1 cellular context compared by ENCODE assay signal in the genomic region with DNA sequence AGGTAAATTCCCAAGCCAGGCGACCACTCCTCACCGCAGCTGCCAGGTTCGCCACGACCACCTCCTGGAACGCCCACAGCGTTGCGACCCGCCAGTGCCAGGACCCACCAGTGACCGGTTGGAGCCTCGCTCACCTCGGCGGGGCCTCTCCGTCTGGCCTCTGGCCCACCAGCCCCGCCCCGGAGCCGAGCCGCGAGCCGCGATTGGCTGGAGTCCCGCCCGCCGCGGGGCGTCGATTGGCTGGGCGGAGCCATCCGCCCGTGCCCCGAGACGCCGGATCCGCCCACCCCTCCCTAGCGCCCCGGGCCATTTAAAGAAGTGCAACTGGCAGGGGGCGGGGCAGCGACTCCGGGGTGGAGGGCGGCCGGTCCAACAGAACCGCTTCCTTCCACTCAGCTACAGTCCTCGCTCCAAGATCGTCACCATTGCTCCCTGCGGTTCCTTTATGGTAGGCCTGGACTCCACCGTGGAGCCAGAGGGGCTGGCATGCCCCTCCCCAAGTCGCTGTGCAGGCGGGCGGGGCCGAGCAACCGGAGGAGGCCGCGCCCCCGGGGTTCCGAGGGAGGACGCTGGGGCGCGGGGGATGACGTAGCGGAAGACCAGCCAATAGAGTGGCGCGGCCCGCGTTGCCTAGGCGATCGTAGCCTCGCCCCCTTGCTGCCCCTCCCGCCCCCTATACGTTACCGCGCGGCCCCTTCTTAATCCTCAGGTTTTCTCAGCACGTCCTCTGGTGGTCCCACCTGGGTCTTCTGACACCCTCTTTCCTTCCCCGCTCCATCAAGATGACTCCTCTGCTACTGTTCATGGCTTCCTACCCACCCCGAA.
TF ChIP-seq lines count a peak whose summit lies in the region.

A gene with protein sequence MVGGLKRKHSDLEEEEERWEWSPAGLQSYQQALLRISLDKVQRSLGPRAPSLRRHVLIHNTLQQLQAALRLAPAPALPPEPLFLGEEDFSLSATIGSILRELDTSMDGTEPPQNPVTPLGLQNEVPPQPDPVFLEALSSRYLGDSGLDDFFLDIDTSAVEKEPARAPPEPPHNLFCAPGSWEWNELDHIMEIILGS (minus strand): TSS at position 155 of the 825 bp plus-strand sequence. CDS start 2,255 bp downstream, outside the sequence.

TF ChIP-seq in GM12878, 131 proteins besides CTCF, POLR2A, EP300 and RAD21 (continued from another document and continues in another):
- TF ChIP-seq HDAC2 (IDR thresholded peaks at IDR 0.05) (no peak), ASH2L (IDR thresholded peaks at IDR 0.05; ENCODE audit: borderline replicate concordance, low read depth) (no peak), ZNF622 (IDR thresholded peaks at IDR 0.05) (no peak), TAF1 (IDR thresholded peaks at IDR 0.05; ENCODE audit: borderline replicate concordance, low read depth, low read length) (peak; percentile 51; the same call in 1 of the 2 replicates), TARDBP (IDR thresholded peaks at IDR 0.05; ENCODE audit: borderline replicate concordance) (0 out of 2 replicates have a peak, but pooled peaks have one; percentile 25), SMC3 (IDR thresholded peaks at IDR 0.05; ENCODE audit: borderline replicate concordance, low read length) (peak; percentile 65; the same call in 1 of the 2 replicates), JUNB (IDR thresholded peaks at IDR 0.05) (no peak), HDAC6 (IDR thresholded peaks at IDR 0.05; ENCODE audit: unreplicated experiment) (no peak), BMI1 (IDR thresholded peaks at IDR 0.05; ENCODE audit: borderline replicate concordance) (peak; percentile 94), ZBED1 (IDR thresholded peaks at IDR 0.05; ENCODE audit: borderline replicate concordance) (no peak), ZZZ3 (IDR thresholded peaks at IDR 0.05; ENCODE audit: control insufficient read depth, insufficient read length, low read depth) (no peak), MXI1 (IDR thresholded peaks at IDR 0.05; ENCODE audit: low read depth, low read length) (peak; percentile 54), PML (IDR thresholded peaks at IDR 0.05; ENCODE audit: low read length) (no peak), MTA2 (IDR thresholded peaks at IDR 0.05; ENCODE audit: low read depth) (0 out of 2 replicates have a peak, but pooled peaks have one; percentile 18), NBN (IDR thresholded peaks at IDR 0.05) (peak; percentile 77; the same call in 1 of the 2 replicates), IKZF1 (conservative IDR thresholded peaks at IDR 0.05) (peak; percentile 69), NFIC (IDR thresholded peaks at IDR 0.05; ENCODE audit: low read depth, low read length) (no peak), JUND (IDR thresholded peaks at IDR 0.05; ENCODE audit: low read depth, low read length) (no peak), HDGF (IDR thresholded peaks at IDR 0.05) (peak; percentile 62; the same call in 1 of the 2 replicates), ZNF207 (IDR thresholded peaks at IDR 0.05; ENCODE audit: borderline replicate concordance) (0 out of 2 replicates have a peak, but pooled peaks have one; percentile 38), PAX5 (IDR thresholded peaks at IDR 0.05; ENCODE audit: borderline replicate concordance, low read depth, low read length) (peak; percentile 8; the same call in 1 of the 2 replicates), RB1 (IDR thresholded peaks at IDR 0.05; ENCODE audit: borderline replicate concordance) (peak; percentile 15; the same call in 1 of the 2 replicates)
- TF ChIP-seq, protein P1, sequence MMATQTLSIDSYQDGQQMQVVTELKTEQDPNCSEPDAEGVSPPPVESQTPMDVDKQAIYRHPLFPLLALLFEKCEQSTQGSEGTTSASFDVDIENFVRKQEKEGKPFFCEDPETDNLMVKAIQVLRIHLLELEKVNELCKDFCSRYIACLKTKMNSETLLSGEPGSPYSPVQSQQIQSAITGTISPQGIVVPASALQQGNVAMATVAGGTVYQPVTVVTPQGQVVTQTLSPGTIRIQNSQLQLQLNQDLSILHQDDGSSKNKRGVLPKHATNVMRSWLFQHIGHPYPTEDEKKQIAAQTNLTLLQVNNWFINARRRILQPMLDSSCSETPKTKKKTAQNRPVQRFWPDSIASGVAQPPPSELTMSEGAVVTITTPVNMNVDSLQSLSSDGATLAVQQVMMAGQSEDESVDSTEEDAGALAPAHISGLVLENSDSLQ (IDR thresholded peaks at IDR 0.05), result peak; percentile 70
- TF ChIP-seq, protein P2, sequence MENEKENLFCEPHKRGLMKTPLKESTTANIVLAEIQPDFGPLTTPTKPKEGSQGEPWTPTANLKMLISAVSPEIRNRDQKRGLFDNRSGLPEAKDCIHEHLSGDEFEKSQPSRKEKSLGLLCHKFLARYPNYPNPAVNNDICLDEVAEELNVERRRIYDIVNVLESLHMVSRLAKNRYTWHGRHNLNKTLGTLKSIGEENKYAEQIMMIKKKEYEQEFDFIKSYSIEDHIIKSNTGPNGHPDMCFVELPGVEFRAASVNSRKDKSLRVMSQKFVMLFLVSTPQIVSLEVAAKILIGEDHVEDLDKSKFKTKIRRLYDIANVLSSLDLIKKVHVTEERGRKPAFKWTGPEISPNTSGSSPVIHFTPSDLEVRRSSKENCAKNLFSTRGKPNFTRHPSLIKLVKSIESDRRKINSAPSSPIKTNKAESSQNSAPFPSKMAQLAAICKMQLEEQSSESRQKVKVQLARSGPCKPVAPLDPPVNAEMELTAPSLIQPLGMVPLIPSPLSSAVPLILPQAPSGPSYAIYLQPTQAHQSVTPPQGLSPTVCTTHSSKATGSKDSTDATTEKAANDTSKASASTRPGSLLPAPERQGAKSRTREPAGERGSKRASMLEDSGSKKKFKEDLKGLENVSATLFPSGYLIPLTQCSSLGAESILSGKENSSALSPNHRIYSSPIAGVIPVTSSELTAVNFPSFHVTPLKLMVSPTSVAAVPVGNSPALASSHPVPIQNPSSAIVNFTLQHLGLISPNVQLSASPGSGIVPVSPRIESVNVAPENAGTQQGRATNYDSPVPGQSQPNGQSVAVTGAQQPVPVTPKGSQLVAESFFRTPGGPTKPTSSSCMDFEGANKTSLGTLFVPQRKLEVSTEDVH (IDR thresholded peaks at IDR 0.05; ENCODE audit: low read depth, partially characterized antibody), result no peak
- TF ChIP-seq, protein P3, sequence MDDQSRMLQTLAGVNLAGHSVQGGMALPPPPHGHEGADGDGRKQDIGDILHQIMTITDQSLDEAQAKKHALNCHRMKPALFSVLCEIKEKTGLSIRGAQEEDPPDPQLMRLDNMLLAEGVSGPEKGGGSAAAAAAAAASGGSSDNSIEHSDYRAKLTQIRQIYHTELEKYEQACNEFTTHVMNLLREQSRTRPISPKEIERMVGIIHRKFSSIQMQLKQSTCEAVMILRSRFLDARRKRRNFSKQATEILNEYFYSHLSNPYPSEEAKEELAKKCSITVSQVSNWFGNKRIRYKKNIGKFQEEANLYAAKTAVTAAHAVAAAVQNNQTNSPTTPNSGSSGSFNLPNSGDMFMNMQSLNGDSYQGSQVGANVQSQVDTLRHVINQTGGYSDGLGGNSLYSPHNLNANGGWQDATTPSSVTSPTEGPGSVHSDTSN (IDR thresholded peaks at IDR 0.05; ENCODE audit: insufficient replicate concordance, low read depth, low read length), result no peak
- TF ChIP-seq, protein P4, sequence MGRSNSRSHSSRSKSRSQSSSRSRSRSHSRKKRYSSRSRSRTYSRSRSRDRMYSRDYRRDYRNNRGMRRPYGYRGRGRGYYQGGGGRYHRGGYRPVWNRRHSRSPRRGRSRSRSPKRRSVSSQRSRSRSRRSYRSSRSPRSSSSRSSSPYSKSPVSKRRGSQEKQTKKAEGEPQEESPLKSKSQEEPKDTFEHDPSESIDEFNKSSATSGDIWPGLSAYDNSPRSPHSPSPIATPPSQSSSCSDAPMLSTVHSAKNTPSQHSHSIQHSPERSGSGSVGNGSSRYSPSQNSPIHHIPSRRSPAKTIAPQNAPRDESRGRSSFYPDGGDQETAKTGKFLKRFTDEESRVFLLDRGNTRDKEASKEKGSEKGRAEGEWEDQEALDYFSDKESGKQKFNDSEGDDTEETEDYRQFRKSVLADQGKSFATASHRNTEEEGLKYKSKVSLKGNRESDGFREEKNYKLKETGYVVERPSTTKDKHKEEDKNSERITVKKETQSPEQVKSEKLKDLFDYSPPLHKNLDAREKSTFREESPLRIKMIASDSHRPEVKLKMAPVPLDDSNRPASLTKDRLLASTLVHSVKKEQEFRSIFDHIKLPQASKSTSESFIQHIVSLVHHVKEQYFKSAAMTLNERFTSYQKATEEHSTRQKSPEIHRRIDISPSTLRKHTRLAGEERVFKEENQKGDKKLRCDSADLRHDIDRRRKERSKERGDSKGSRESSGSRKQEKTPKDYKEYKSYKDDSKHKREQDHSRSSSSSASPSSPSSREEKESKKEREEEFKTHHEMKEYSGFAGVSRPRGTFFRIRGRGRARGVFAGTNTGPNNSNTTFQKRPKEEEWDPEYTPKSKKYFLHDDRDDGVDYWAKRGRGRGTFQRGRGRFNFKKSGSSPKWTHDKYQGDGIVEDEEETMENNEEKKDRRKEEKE (IDR thresholded peaks at IDR 0.05), result no peak
- TF ChIP-seq, protein P5, sequence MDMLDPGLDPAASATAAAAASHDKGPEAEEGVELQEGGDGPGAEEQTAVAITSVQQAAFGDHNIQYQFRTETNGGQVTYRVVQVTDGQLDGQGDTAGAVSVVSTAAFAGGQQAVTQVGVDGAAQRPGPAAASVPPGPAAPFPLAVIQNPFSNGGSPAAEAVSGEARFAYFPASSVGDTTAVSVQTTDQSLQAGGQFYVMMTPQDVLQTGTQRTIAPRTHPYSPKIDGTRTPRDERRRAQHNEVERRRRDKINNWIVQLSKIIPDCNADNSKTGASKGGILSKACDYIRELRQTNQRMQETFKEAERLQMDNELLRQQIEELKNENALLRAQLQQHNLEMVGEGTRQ (IDR thresholded peaks at IDR 0.05; ENCODE audit: borderline replicate concordance, low read depth, low read length), result no peak
- TF ChIP-seq, protein P6, sequence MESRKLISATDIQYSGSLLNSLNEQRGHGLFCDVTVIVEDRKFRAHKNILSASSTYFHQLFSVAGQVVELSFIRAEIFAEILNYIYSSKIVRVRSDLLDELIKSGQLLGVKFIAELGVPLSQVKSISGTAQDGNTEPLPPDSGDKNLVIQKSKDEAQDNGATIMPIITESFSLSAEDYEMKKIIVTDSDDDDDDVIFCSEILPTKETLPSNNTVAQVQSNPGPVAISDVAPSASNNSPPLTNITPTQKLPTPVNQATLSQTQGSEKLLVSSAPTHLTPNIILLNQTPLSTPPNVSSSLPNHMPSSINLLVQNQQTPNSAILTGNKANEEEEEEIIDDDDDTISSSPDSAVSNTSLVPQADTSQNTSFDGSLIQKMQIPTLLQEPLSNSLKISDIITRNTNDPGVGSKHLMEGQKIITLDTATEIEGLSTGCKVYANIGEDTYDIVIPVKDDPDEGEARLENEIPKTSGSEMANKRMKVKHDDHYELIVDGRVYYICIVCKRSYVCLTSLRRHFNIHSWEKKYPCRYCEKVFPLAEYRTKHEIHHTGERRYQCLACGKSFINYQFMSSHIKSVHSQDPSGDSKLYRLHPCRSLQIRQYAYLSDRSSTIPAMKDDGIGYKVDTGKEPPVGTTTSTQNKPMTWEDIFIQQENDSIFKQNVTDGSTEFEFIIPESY (IDR thresholded peaks at IDR 0.05), result no peak
- TF ChIP-seq, protein P7, sequence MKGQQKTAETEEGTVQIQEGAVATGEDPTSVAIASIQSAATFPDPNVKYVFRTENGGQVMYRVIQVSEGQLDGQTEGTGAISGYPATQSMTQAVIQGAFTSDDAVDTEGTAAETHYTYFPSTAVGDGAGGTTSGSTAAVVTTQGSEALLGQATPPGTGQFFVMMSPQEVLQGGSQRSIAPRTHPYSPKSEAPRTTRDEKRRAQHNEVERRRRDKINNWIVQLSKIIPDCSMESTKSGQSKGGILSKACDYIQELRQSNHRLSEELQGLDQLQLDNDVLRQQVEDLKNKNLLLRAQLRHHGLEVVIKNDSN (IDR thresholded peaks at IDR 0.05; ENCODE audit: borderline replicate concordance, extremely low read length, insufficient read depth, low read depth, low read length), result no peak
- TF ChIP-seq, protein P8, sequence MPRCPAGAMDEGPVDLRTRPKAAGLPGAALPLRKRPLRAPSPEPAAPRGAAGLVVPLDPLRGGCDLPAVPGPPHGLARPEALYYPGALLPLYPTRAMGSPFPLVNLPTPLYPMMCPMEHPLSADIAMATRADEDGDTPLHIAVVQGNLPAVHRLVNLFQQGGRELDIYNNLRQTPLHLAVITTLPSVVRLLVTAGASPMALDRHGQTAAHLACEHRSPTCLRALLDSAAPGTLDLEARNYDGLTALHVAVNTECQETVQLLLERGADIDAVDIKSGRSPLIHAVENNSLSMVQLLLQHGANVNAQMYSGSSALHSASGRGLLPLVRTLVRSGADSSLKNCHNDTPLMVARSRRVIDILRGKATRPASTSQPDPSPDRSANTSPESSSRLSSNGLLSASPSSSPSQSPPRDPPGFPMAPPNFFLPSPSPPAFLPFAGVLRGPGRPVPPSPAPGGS (IDR thresholded peaks at IDR 0.05; ENCODE audit: borderline replicate concordance, insufficient read depth, low read depth, low read length, poor library complexity, severe bottlenecking), result no peak
- TF ChIP-seq, protein P9, sequence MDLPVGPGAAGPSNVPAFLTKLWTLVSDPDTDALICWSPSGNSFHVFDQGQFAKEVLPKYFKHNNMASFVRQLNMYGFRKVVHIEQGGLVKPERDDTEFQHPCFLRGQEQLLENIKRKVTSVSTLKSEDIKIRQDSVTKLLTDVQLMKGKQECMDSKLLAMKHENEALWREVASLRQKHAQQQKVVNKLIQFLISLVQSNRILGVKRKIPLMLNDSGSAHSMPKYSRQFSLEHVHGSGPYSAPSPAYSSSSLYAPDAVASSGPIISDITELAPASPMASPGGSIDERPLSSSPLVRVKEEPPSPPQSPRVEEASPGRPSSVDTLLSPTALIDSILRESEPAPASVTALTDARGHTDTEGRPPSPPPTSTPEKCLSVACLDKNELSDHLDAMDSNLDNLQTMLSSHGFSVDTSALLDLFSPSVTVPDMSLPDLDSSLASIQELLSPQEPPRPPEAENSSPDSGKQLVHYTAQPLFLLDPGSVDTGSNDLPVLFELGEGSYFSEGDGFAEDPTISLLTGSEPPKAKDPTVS (IDR thresholded peaks at IDR 0.05; ENCODE audit: low read depth, low read length), result 0 out of 2 replicates have a peak, but pooled peaks have one; percentile 17
- TF ChIP-seq, protein P10, sequence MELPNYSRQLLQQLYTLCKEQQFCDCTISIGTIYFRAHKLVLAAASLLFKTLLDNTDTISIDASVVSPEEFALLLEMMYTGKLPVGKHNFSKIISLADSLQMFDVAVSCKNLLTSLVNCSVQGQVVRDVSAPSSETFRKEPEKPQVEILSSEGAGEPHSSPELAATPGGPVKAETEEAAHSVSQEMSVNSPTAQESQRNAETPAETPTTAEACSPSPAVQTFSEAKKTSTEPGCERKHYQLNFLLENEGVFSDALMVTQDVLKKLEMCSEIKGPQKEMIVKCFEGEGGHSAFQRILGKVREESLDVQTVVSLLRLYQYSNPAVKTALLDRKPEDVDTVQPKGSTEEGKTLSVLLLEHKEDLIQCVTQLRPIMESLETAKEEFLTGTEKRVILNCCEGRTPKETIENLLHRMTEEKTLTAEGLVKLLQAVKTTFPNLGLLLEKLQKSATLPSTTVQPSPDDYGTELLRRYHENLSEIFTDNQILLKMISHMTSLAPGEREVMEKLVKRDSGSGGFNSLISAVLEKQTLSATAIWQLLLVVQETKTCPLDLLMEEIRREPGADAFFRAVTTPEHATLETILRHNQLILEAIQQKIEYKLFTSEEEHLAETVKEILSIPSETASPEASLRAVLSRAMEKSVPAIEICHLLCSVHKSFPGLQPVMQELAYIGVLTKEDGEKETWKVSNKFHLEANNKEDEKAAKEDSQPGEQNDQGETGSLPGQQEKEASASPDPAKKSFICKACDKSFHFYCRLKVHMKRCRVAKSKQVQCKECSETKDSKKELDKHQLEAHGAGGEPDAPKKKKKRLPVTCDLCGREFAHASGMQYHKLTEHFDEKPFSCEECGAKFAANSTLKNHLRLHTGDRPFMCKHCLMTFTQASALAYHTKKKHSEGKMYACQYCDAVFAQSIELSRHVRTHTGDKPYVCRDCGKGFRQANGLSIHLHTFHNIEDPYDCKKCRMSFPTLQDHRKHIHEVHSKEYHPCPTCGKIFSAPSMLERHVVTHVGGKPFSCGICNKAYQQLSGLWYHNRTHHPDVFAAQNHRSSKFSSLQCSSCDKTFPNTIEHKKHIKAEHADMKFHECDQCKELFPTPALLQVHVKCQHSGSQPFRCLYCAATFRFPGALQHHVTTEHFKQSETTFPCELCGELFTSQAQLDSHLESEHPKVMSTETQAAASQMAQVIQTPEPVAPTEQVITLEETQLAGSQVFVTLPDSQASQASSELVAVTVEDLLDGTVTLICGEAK (IDR thresholded peaks at IDR 0.05; ENCODE audit: borderline replicate concordance), result no peak; the same call in 1 of the 2 replicates
